Comparison of ENCODE assay signal across 18 cellular contexts in the genomic region with DNA sequence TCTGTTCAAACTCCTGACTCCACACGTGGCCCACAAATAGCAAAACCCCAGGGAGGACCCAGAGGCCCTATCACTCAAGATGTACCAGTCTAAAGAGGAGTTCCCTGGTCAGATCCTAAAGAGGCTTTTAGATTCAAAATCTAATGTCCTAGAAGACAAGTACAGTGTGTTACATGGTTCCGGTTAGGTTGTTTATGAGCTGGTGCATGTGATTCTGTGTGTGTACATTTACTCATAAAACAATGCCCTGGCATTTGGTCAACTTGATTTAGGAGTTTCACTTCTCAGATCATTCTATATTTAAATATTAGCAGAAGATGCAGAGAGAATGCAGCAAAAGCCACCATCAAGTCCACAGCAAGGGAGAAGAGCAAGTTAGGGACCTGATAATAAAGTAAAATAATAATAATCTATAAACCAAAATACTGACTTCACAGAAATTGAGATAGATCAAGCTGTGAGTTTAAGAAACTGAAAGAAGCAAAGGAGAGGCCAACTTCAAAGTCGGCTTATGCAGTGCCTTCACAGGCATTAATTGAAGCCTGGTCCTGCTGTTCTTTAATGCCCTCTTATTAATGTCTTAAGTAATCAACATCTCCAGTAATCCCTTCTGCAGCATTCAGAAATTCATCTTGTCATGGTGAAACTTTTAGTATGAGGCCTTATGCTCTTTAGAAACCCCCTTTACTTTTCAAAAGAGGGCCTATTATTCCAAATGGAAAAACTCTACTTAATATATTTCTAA. TPM values are rescaled to one million over a fixed set of nuclear protein-coding genes. Genes with fewer than 3 reads are reported as not detected.
DNase-seq lines count a peak whose midpoint lies in the region; ATAC-seq, FAIRE-seq and TF ChIP-seq lines count a peak whose summit lies in the region.
"Had no signal": no experiment of that assay in that cellular context is flagged by ENCODE, and none has a peak within 500 bp of the region (broad histone marks: within the 10 kb centered on the region; RNA-seq: fewer than 3 reads in every experiment).

No MANE protein-coding gene starts in this region.

- H4K20me1 ChIP-seq in endothelial cell of umbilical vein (replicated peaks; ENCODE audit: control insufficient read depth, extremely low read depth, insufficient read depth, low read length) = no peaks in the 10 kb centered on the region

- H3K27me3 ChIP-seq in endothelial cell of umbilical vein (ENCODE audit: control insufficient read depth in 2 of 2, insufficient read depth in 2 of 2, low read length in 2 of 2) (no peaks in the 10 kb centered on the region), aorta (ENCODE audit: control insufficient read depth in 1 of 2, insufficient read depth in 2 of 2, low read length in 1 of 2) (no peaks in the 10 kb centered on the region)
- H3K27me3 ChIP-seq: body of pancreas had no signal

- POLR2A ChIA-PET in endothelial cell of umbilical vein (lab: Charles Lee) = no interaction called here

- no peak overlapping the region for H3K4me2 ChIP-seq in endothelial cell of umbilical vein (ENCODE audit: insufficient read depth, low read length)
- H3K4me2 ChIP-seq: A549 had no signal

- H3K9ac ChIP-seq in endothelial cell of umbilical vein (replicated peaks; ENCODE audit: extremely low read depth, insufficient read depth, low read length) = no peak overlapping the region

- DNase-seq in NCI-H524 treated with DMSO at 0.1 percent for 48 hours (lab: John Stamatoyannopoulos, UW) = peak; percentile 61
- peak; percentile 16 for DNase-seq in endothelial cell of umbilical vein (ENCODE audit: low read depth, low spot score)
- no peak for DNase-seq in NCI-H510A (lab: John Stamatoyannopoulos, UW)
- no peak for DNase-seq in aorta
- DNase-seq in DMS53 (lab: John Stamatoyannopoulos, UW) = no peak
- DNase-seq: activated CD4-positive, alpha-beta T cell treated with anti-CD3 and anti-CD28 coated beads for 1 hour; activated CD8-positive, alpha-beta memory T cell treated with anti-CD3 and anti-CD28 coated beads, Interleukin-2, amount 50 U/mL, for 48 hours; activated naive CD4-positive, alpha-beta T cell treated with Interleukin-2 at 50 U/mL for 16 hours; body of pancreas; DMS 273 treated with DMSO at 0.1 percent for 48 hours; hypothalamus; NCI-H1694; NCI-H446 treated with DMSO at 0.1 percent for 48 hours had no signal

- no peak for FAIRE-seq in endothelial cell of umbilical vein (lab: Jason Lieb, UNC)
- FAIRE-seq: A549 had no signal

- H3K4me1 ChIP-seq in endothelial cell of umbilical vein (ENCODE audit: control insufficient read depth, extremely low read depth, insufficient read depth, low read length) = peaks cover 6% of the 10 kb centered on the region
- no peaks in the 10 kb centered on the region for H3K4me1 ChIP-seq in aorta (ENCODE audit: control insufficient read depth in 1 of 2, insufficient read depth in 2 of 2, low read length in 2 of 2)

- no peaks in the 10 kb centered on the region for H3K36me3 ChIP-seq in endothelial cell of umbilical vein (ENCODE audit: control insufficient read depth in 2 of 2, extremely low read depth in 1 of 2, insufficient read depth in 2 of 2, low read length in 2 of 2)
- peaks cover 0 to 2% of the 10 kb centered on the region in 2 donors for H3K36me3 ChIP-seq in aorta (ENCODE audit: control insufficient read depth in 1 of 2, insufficient read depth in 2 of 2, low read length in 1 of 2)

- WGBS in aorta, 2 donors = 75 to 81% methylated on average over 3 of the region's 3 CpGs

- H3K9me3 ChIP-seq in endothelial cell of umbilical vein (replicated peaks; ENCODE audit: control insufficient read depth, insufficient read depth, low read length) (no peaks in the 10 kb centered on the region), aorta (ENCODE audit: control insufficient read depth, low read length) (no peaks in the 10 kb centered on the region)
- H3K9me3 ChIP-seq: A549, body of pancreas had no signal

- TF ChIP-seq POLR2A in endothelial cell of umbilical vein (IDR thresholded peaks at IDR 0.05; ENCODE audit: low read depth, low read length) = no peak

- no peaks in the 10 kb centered on the region for H3K9me1 ChIP-seq in endothelial cell of umbilical vein (replicated peaks; ENCODE audit: control insufficient read depth, extremely low read depth, insufficient read depth, low read length)

- ATAC-seq in GM18517 (IDR thresholded peaks at IDR 0.05; ENCODE audit: unreplicated experiment) = peak; percentile 51
- ATAC-seq in aorta (ENCODE audit: low FRiP score) = no peak
- no peak for ATAC-seq in SK-N-SH treated with all-trans-retinoic acid at 6 μM for 48 hours
- ATAC-seq: A549, body of pancreas had no signal

- TF ChIP-seq CTCF in 22Rv1 (IDR thresholded peaks at IDR 0.05) = no peak
- TF ChIP-seq CTCF in endothelial cell of umbilical vein (IDR thresholded peaks at IDR 0.05; ENCODE audit: extremely low read depth in 1 of 2, insufficient read depth in 1 of 2, low read depth in 1 of 2, low read length in 2 of 2) = no peak

- intact Hi-C loops in endothelial cell of umbilical vein (cut with micrococcal nuclease) = no loop called here
- intact Hi-C loops in aorta (cut with DNase I) = no loop called here

- peak overlapping the region; percentile 77 for H3K27ac ChIP-seq in 22Rv1
- no peak overlapping the region for H3K27ac ChIP-seq in endothelial cell of umbilical vein (ENCODE audit: insufficient read depth, low read depth, low read length)
- H3K27ac ChIP-seq in aorta (ENCODE audit: low read depth in 1 of 2, low read length in 2 of 2) = no peak overlapping the region
- H3K27ac ChIP-seq: body of pancreas, HL-60 had no signal

- H3K4me3 ChIP-seq in endothelial cell of umbilical vein (replicated peaks in 1 of 3; ENCODE audit: insufficient read depth in 1 of 3, low read depth in 1 of 3, low read length in 3 of 3) (no peak overlapping the region), aorta (ENCODE audit: low read length in 2 of 2) (no peak overlapping the region)
- H3K4me3 ChIP-seq: A549, body of pancreas had no signal

- dilution Hi-C loops in endothelial cell of umbilical vein (cut with MboI; ENCODE audit: extremely low pct_ligation_motif_present, low sequenced_read_pairs) = no loop called here

- H2AFZ ChIP-seq in endothelial cell of umbilical vein (ENCODE audit: low read depth, low read length) = no peak overlapping the region

- CTCF ChIA-PET in endothelial cell of umbilical vein (lab: Charles Lee) = interaction anchor here (1.0 to 1.6 kb wide), 3 partner anchors 17 to 19 kb away, joined by 3 to 5 read pairs (median 3); no protein-coding TSS in a partner anchor

- H3K79me2 ChIP-seq in endothelial cell of umbilical vein (ENCODE audit: control insufficient read depth, insufficient read depth, low read length) = no peaks in the 10 kb centered on the region

- BruUV-seq in endothelial cell of umbilical vein (replicated peaks; lab: Mats Ljungman, UMichigan) = no TSS peak

TF ChIP-seq in endothelial cell of umbilical vein, 7 proteins besides CTCF, POLR2A, EP300 and RAD21:
- no peak for TF ChIP-seq MYC (IDR thresholded peaks at IDR 0.05; ENCODE audit: low read depth, low read length)
- TF ChIP-seq JUN (IDR thresholded peaks at IDR 0.05; ENCODE audit: borderline replicate concordance, insufficient read depth, insufficient read length, low read depth) = no peak
- no peak for TF ChIP-seq POLR2AphosphoS5 (IDR thresholded peaks at IDR 0.05; ENCODE audit: insufficient read depth, low read depth, low read length)
- no peak for TF ChIP-seq FOS (IDR thresholded peaks at IDR 0.05; ENCODE audit: borderline replicate concordance, insufficient read depth, low read length)
- TF ChIP-seq, protein P1, sequence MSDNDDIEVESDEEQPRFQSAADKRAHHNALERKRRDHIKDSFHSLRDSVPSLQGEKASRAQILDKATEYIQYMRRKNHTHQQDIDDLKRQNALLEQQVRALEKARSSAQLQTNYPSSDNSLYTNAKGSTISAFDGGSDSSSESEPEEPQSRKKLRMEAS (IDR thresholded peaks at IDR 0.05; ENCODE audit: insufficient read depth, insufficient read length) = no peak
- no peak for TF ChIP-seq GATA2 (IDR thresholded peaks at IDR 0.05; ENCODE audit: insufficient read depth, insufficient read length, low read depth, low read length)
- TF ChIP-seq EZH2 (IDR thresholded peaks at IDR 0.05; ENCODE audit: borderline replicate concordance, low read depth, low read length, severe bottlenecking) = no peak

TF ChIP-seq in SK-N-SH treated with all-trans-retinoic acid at 6 μM for 48 hours, 23 proteins besides CTCF, POLR2A, EP300 and RAD21 (continues in another document):
- TF ChIP-seq RARB (CRISPR knock-in tag; IDR thresholded peaks at IDR 0.05) (no peak), CSDC2 (CRISPR knock-in tag; IDR thresholded peaks at IDR 0.05) (no peak), GLIS3 (CRISPR knock-in tag; IDR thresholded peaks at IDR 0.05) (no peak), ZC3H10 (CRISPR knock-in tag; IDR thresholded peaks at IDR 0.05) (no peak)
- TF ChIP-seq, protein P2, sequence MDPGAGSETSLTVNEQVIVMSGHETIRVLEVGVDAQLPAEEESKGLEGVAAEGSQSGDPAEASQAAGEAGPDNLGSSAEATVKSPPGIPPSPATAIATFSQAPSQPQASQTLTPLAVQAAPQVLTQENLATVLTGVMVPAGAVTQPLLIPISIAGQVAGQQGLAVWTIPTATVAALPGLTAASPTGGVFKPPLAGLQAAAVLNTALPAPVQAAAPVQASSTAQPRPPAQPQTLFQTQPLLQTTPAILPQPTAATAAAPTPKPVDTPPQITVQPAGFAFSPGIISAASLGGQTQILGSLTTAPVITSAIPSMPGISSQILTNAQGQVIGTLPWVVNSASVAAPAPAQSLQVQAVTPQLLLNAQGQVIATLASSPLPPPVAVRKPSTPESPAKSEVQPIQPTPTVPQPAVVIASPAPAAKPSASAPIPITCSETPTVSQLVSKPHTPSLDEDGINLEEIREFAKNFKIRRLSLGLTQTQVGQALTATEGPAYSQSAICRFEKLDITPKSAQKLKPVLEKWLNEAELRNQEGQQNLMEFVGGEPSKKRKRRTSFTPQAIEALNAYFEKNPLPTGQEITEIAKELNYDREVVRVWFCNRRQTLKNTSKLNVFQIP (CRISPR knock-in tag; IDR thresholded peaks at IDR 0.05; ENCODE audit: borderline replicate concordance, low read depth) = no peak

RNA-seq across cellular contexts. Expression of a gene that starts 4.2 kb away (rescaled TPM):
- total RNA-seq in endothelial cell of umbilical vein = 3.2 and 3.8 TPM in 2 replicates
- polyA plus RNA-seq in endothelial cell of umbilical vein = 0.51 and 0.69 TPM in 2 replicates
- polyA plus RNA-seq in endothelial cell of umbilical vein (2011; cell fraction: cytosol; rRNA removed) = 0.86 and 0.87 TPM in 2 replicates
- polyA plus RNA-seq in endothelial cell of umbilical vein (2011; cell fraction: nucleus; rRNA removed) = 1.1 and 1.8 TPM in 2 replicates
- polyA plus RNA-seq in endothelial cell of umbilical vein (2012) = 5.0 and 8.1 TPM in 2 replicates
- polyA minus RNA-seq in endothelial cell of umbilical vein = 1.2 and 1.6 TPM in 2 replicates
- polyA minus RNA-seq in endothelial cell of umbilical vein (2011; cell fraction: cytosol; rRNA and poly(A)+ RNA removed) = 20.0 TPM
- polyA minus RNA-seq in endothelial cell of umbilical vein (2011; cell fraction: nucleus; rRNA and poly(A)+ RNA removed) = 1.4 and 3.0 TPM in 2 replicates
- total RNA-seq in aorta = 1 to 10 TPM in 1 of 2 donors, under 1 TPM in 1; 0.91 to 2.0 TPM
- under 1 TPM; 0.26 to 0.50 TPM for polyA plus RNA-seq in aorta

Comparison
In these comparisons a context has a peak if more than half of its experiments do, and no peak if none do; other contexts are left out.
1. DNase-seq: peak in NCI-H524 treated with DMSO at 0.1 percent for 48 hours (single experiment) and endothelial cell of umbilical vein (single experiment); none in NCI-H510A (single experiment), aorta (0 of 2) and DMS53 (single experiment).